Comparison of ENCODE assay signal across 18 cellular contexts in the genomic region with DNA sequence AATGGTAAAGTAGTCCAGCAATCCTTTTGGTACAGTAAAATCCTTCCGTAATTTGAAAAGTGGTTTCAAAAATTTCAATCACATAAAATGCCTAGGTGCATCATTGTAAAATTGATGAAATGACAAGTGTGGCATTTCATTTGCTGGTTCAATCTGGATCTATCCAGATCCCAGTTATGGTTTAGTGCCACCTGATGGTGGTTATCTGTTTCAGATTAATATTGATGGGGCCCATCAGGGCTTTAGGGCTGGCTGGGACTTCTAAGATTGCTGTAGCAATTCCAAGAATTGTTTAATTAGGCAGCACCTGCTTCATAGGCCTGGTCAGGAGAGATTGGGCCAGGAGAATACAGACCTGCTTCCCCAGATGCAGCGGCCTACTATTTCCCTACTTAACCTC. TPM values are rescaled to one million over a fixed set of nuclear protein-coding genes. Genes with fewer than 3 reads are reported as not detected.
A peak's percentile ranks its signal among the peaks of the same experiment; 100 is the strongest.
DNase-seq lines count a peak whose midpoint lies in the region; ATAC-seq and TF ChIP-seq lines count a peak whose summit lies in the region.
"Had no signal": no experiment of that assay in that cellular context is flagged by ENCODE, and none has a peak within 500 bp of the region (broad histone marks: within the 10 kb centered on the region; RNA-seq: fewer than 3 reads in every experiment).

No MANE protein-coding gene starts in this region.

- no peak overlapping the region for H4K91ac ChIP-seq in IMR-90 (ENCODE audit: insufficient read depth, low read depth, low read length)

- H3K36me3 ChIP-seq in IMR-90 (ENCODE audit: control insufficient read depth, insufficient read depth, low read length) (no peaks in the 10 kb centered on the region), uterus (no peaks in the 10 kb centered on the region)
- H3K36me3 ChIP-seq: BLaER1 treated with 17β-estradiol and CSF1 and Interleukin-3, amounts not matched to agents 10 nM and 100 nM; neutrophil had no signal

- no peak overlapping the region for H2BK15ac ChIP-seq in IMR-90 (ENCODE audit: low read depth, low read length)

- no peak overlapping the region for H3K4me3 ChIP-seq in IMR-90 (ENCODE audit: insufficient read depth, low read depth, low read length)
- H3K4me3 ChIP-seq in fibroblast of villous mesenchyme (ENCODE audit: low read depth, low read length): no peak overlapping the region
- H3K4me3 ChIP-seq in uterus: no peak overlapping the region
- H3K4me3 ChIP-seq: BLaER1 treated with 17β-estradiol and CSF1 and Interleukin-3, amounts not matched to agents 10 nM and 100 nM had no signal

- H3K27ac ChIP-seq in IMR-90 (ENCODE audit: insufficient read depth, low read length) (no peak overlapping the region), RWPE1 (no peak overlapping the region), uterus (no peak overlapping the region)
- H3K27ac ChIP-seq: BLaER1 treated with 17β-estradiol and CSF1 and Interleukin-3, amounts not matched to agents 10 nM and 100 nM; neutrophil had no signal

- H3K18ac ChIP-seq in IMR-90 (ENCODE audit: low read depth, low read length): no peak overlapping the region

- in situ Hi-C loops in IMR-90 (cut with MboI; ENCODE audit: low sequenced_read_pairs): no loop called here

- TF ChIP-seq CTCF in IMR-90 (conservative IDR thresholded peaks at IDR 0.05; ENCODE audit: low read depth, low read length) (no peak), RWPE1 (conservative IDR thresholded peaks at IDR 0.05; ENCODE audit: low read depth) (no peak), fibroblast of villous mesenchyme (IDR thresholded peaks at IDR 0.05; ENCODE audit: insufficient read depth, low read depth, low read length) (peak; percentile 6), uterus (IDR thresholded peaks at IDR 0.05) (no peak)

- no peak overlapping the region for H2AK5ac ChIP-seq in IMR-90 (ENCODE audit: low read depth, low read length)

- no peak overlapping the region for H2AK9ac ChIP-seq in IMR-90 (replicated peaks; ENCODE audit: low read depth, low read length, poor library complexity)

- no peak overlapping the region for H4K8ac ChIP-seq in IMR-90 (ENCODE audit: low read depth in 2 of 2, low read length in 2 of 2)

- ATAC-seq in IMR-90 (ENCODE audit: low read depth): no peak
- ATAC-seq in HG02870 (IDR thresholded peaks at IDR 0.05; ENCODE audit: unreplicated experiment): no peak

- H3K4me1 ChIP-seq in IMR-90 (ENCODE audit: control insufficient read depth, insufficient read depth, low read length) (no peaks in the 10 kb centered on the region), uterus (no peaks in the 10 kb centered on the region)
- H3K4me1 ChIP-seq: BLaER1 treated with 17β-estradiol and CSF1 and Interleukin-3, amounts not matched to agents 10 nM and 100 nM had no signal

- no peak overlapping the region for H3K56ac ChIP-seq in IMR-90 (ENCODE audit: extremely low read depth, insufficient read depth, low read length)

- dilution Hi-C loops in IMR-90 (cut with HindIII; ENCODE audit: low sequenced_read_pairs, unreplicated experiment): no loop called here

- H2BK120ac ChIP-seq in IMR-90 (ENCODE audit: low read depth, low read length): no peak overlapping the region

- no CpG with 5 or more reads among the region's 2 CpGs for WGBS in IMR-90 (ENCODE audit: extremely low coverage in 2 of 2, insufficient read length in 1 of 2), 2 experiments

- H2BK5ac ChIP-seq in IMR-90 (ENCODE audit: low read depth, low read length, poor library complexity, severe bottlenecking): no peak overlapping the region

- peak; percentile 2 for DNase-seq in DMS 273 (lab: John Stamatoyannopoulos, UW; ENCODE audit: unreplicated experiment)
- DNase-seq in DMS 273 treated with DMSO at 0.1 percent for 48 hours (lab: John Stamatoyannopoulos, UW): no peak
- no peak for DNase-seq in IMR-90
- DNase-seq in RWPE1 (ENCODE audit: low spot score): peak; percentile 8
- no peak for DNase-seq in fibroblast of villous mesenchyme (ENCODE audit: low read depth)
- no peak for DNase-seq in uterus
- DNase-seq in MV-4-11 (lab: John Stamatoyannopoulos, UW): no peak
- DNase-seq: 8988T; activated CD4-positive, alpha-beta T cell treated with anti-CD3 and anti-CD28 coated beads, Interleukin-2, amount 10 ng/mL, durations not matched to agents 7 days and 5 days; activated gamma-delta T cell; head of caudate nucleus; NCI-H1436 treated with DMSO at 0.1 percent for 48 hours; NCI-H226; stimulated activated CD4-positive, alpha-beta T cell treated with anti-CD3 and anti-CD28 coated beads, Interleukin-4, amount 100 ng/mL, for 24 hours; T-helper 1 cell had no signal

- H3K9ac ChIP-seq in IMR-90 (ENCODE audit: low read depth, low read length): no peak overlapping the region
- H3K9ac ChIP-seq: BLaER1 treated with 17β-estradiol and CSF1 and Interleukin-3, amounts not matched to agents 10 nM and 100 nM had no signal

- H3K4me2 ChIP-seq in IMR-90 (ENCODE audit: low read depth, low read length): no peak overlapping the region
- H3K4me2 ChIP-seq: BLaER1 treated with 17β-estradiol and CSF1 and Interleukin-3, amounts not matched to agents 10 nM and 100 nM had no signal

- peaks cover 7% of the 10 kb centered on the region; the same call in 1 of the 2 replicates for H3K9me3 ChIP-seq in IMR-90 (ENCODE audit: control insufficient read depth, insufficient read depth, low read length)
- no peaks in the 10 kb centered on the region for H3K9me3 ChIP-seq in uterus
- H3K9me3 ChIP-seq: neutrophil had no signal

- no peak overlapping the region for H3K4ac ChIP-seq in IMR-90 (ENCODE audit: low read depth, low read length)

- H3K9me1 ChIP-seq in IMR-90 (ENCODE audit: insufficient read depth, low read length): no peaks in the 10 kb centered on the region

- intact Hi-C loops in IMR-90 (cut with micrococcal nuclease): no loop called here
- intact Hi-C loops in uterus (cut with DNase I; ENCODE audit: low total_unique reads): no loop called here

- TF ChIP-seq POLR2A in IMR-90 (IDR thresholded peaks at IDR 0.05; ENCODE audit: low read depth, low read length) (no peak), uterus (IDR thresholded peaks at IDR 0.05) (no peak)

- POLR2A ChIA-PET in IMR-90 (lab: Charles Lee; ENCODE audit: unreplicated experiment): no interaction called here
- POLR2A ChIA-PET in RWPE1 (lab: Yijun Ruan, JAX; ENCODE audit: low non-redundant PET): no interaction called here

- peak; percentile 6; the same call in 1 of the 2 replicates for TF ChIP-seq RAD21 in IMR-90 (IDR thresholded peaks at IDR 0.05; ENCODE audit: low read length)

- H2BK20ac ChIP-seq in IMR-90 (ENCODE audit: low read depth, low read length): no peak overlapping the region

- H3K27me3 ChIP-seq in IMR-90 (ENCODE audit: control insufficient read depth, insufficient read depth, low read length): no peaks in the 10 kb centered on the region; the same call in 1 of the 2 replicates
- no peaks in the 10 kb centered on the region for H3K27me3 ChIP-seq in uterus
- H3K27me3 ChIP-seq: BLaER1 treated with 17β-estradiol and CSF1 and Interleukin-3, amounts not matched to agents 10 nM and 100 nM; neutrophil had no signal

- no peak overlapping the region for H3K23ac ChIP-seq in IMR-90 (ENCODE audit: low read depth, low read length)

- CTCF ChIA-PET in IMR-90 (lab: Yijun Ruan, JAX): no interaction called here
- CTCF ChIA-PET in RWPE1 (lab: Yijun Ruan, JAX): no interaction called here

- BruUV-seq in IMR-90 (replicated peaks; lab: Mats Ljungman, UMichigan): no TSS peak

- H2AFZ ChIP-seq in IMR-90 (replicated peaks; ENCODE audit: low read length, poor library complexity): no peak overlapping the region

- no peak overlapping the region for H4K5ac ChIP-seq in IMR-90 (ENCODE audit: low read depth, low read length)

- no peaks in the 10 kb centered on the region for H3K79me1 ChIP-seq in IMR-90 (ENCODE audit: low read depth in 1 of 2, low read length in 2 of 2)

- no peak overlapping the region for H3K14ac ChIP-seq in IMR-90 (replicated peaks; ENCODE audit: low read depth, low read length)

- no peaks in the 10 kb centered on the region for H4K20me1 ChIP-seq in IMR-90 (ENCODE audit: insufficient read depth, low read length)
- H4K20me1 ChIP-seq: BLaER1 treated with 17β-estradiol and CSF1 and Interleukin-3, amounts not matched to agents 10 nM and 100 nM had no signal

TF ChIP-seq in IMR-90, 13 proteins besides CTCF, POLR2A, EP300 and RAD21 (continues in another document):
- TF ChIP-seq, protein P1, sequence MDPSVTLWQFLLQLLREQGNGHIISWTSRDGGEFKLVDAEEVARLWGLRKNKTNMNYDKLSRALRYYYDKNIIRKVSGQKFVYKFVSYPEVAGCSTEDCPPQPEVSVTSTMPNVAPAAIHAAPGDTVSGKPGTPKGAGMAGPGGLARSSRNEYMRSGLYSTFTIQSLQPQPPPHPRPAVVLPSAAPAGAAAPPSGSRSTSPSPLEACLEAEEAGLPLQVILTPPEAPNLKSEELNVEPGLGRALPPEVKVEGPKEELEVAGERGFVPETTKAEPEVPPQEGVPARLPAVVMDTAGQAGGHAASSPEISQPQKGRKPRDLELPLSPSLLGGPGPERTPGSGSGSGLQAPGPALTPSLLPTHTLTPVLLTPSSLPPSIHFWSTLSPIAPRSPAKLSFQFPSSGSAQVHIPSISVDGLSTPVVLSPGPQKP (IDR thresholded peaks at IDR 0.05; ENCODE audit: borderline replicate concordance, low read depth, low read length): no peak
- no peak for TF ChIP-seq MAZ (IDR thresholded peaks at IDR 0.05; ENCODE audit: borderline replicate concordance, low read depth, low read length)
- no peak for TF ChIP-seq SMC3 (IDR thresholded peaks at IDR 0.05; ENCODE audit: low read depth, low read length)
- no peak for TF ChIP-seq FOS (IDR thresholded peaks at IDR 0.05; ENCODE audit: low read depth, low read length)
- TF ChIP-seq NFE2L2 (IDR thresholded peaks at IDR 0.05; ENCODE audit: low read depth, low read length): no peak
- no peak for TF ChIP-seq RFX5 (IDR thresholded peaks at IDR 0.05; ENCODE audit: low read depth, low read length)
- TF ChIP-seq BHLHE40 (IDR thresholded peaks at IDR 0.05; ENCODE audit: low read depth, low read length): no peak
- TF ChIP-seq, protein P2, sequence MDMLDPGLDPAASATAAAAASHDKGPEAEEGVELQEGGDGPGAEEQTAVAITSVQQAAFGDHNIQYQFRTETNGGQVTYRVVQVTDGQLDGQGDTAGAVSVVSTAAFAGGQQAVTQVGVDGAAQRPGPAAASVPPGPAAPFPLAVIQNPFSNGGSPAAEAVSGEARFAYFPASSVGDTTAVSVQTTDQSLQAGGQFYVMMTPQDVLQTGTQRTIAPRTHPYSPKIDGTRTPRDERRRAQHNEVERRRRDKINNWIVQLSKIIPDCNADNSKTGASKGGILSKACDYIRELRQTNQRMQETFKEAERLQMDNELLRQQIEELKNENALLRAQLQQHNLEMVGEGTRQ (IDR thresholded peaks at IDR 0.05; ENCODE audit: low read depth, low read length): no peak
- no peak for TF ChIP-seq CHD1 (IDR thresholded peaks at IDR 0.05; ENCODE audit: low read depth, low read length)
- no peak for TF ChIP-seq CEBPB (IDR thresholded peaks at IDR 0.05; ENCODE audit: low read depth, low read length)

RNA-seq across cellular contexts. Expression of a gene that starts 55.5 kb away (rescaled TPM):
- total RNA-seq in IMR-90 (2012; rRNA removed) (57.2 and 61.9 TPM in 2 replicates), fibroblast of villous mesenchyme (45.1 and 67.4 TPM in 2 replicates), uterus (100 to 1,000 TPM in 1 of 4 donors, 10 to 100 TPM in 3; 57.6 to 114 (median 82.2) TPM)
- 34.7 and 41.2 TPM in 2 replicates for polyA plus RNA-seq in IMR-90 (2012; rRNA removed)
- 7.1 and 21.6 TPM in 2 replicates for polyA plus RNA-seq in IMR-90 (2012; cell fraction: cytosol; rRNA removed)
- 4.0 and 59.5 TPM in 2 replicates for polyA plus RNA-seq in IMR-90 (2012; cell fraction: nucleus; rRNA removed; ENCODE audit: low replicate concordance)

Comparison
In these comparisons a context has a peak if more than half of its experiments do, and no peak if none do; other contexts are left out.
1. DNase-seq: peak in DMS 273 (single experiment) and RWPE1 (single experiment); none in DMS 273 treated with DMSO at 0.1 percent for 48 hours (single experiment), IMR-90 (single experiment), fibroblast of villous mesenchyme (single experiment), uterus (0 of 2) and MV-4-11 (single experiment).